ENCODE assay signal across 8 cellular contexts in the genomic region with DNA sequence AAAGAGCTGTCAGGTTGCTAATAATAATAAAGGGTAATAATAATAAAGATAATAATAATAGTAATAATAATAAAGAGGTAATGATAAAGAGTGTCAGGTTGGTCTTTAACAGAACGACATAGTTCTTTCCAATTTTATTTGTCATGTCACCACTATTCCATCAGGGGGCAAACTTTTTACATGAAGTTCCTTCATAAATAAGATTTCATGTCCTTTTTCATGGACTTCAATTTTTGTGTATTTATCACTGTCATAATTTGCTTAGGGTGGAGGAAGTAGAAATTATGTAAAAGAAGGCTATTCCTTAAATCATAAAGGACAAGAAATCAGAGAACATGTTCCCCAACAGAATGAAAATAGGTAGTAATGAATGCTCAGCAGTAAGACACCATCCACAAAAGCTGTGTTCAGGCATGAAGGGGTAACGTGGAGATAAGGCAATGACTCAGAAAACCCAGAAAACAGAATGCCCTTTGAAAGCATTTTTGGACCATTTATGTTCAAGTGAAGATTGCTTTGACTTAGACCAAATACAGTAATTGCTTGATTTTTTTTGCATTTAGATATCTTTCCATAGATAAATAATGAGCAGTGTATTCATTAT.
A peak's percentile ranks its signal among the peaks of the same experiment; 100 is the strongest.
DNase-seq lines count a peak whose midpoint lies in the region; ATAC-seq, FAIRE-seq and TF ChIP-seq lines count a peak whose summit lies in the region.

No MANE protein-coding gene starts in this region.

- in situ Hi-C loops in SK-MEL-5 (cut with HindIII; ENCODE audit: low pct_unique_long_range_greater_than_20kb, low sequenced_read_pairs): no loop called here

- no peaks in the 10 kb centered on the region for H3K9me3 ChIP-seq in mucosa of descending colon

- intact Hi-C loops in mucosa of descending colon (cut with DNase I, micrococcal nuclease): loop anchor here (2.0 to 5.0 kb wide), 3 partner anchors 300 to 530 kb away; no protein-coding TSS in a partner anchor

- no peak for DNase-seq in D721Med (ENCODE audit: insufficient read length, low spot score)
- peak; percentile 66 for DNase-seq in SK-MEL-5 (ENCODE audit: low read depth, low spot score)
- peak in 1 of 2 donors; percentile 65 for DNase-seq in foreskin fibroblast
- peak; percentile 13 for DNase-seq in retinal pigment epithelial cell (ENCODE audit: low read depth)
- no peak for DNase-seq in mucosa of descending colon
- DNase-seq in stimulated activated CD4-positive, alpha-beta T cell treated with anti-CD3 and anti-CD28 coated beads, Interleukin-2, amount 100 ng/mL, for 48 hours: no peak

- peak; percentile 74 for FAIRE-seq in D721Med (lab: Jason Lieb, UNC)

- no peaks in the 10 kb centered on the region for H3K36me3 ChIP-seq in mucosa of descending colon (ENCODE audit: low read depth)

- H3K4me1 ChIP-seq in mucosa of descending colon (ENCODE audit: low read depth): peaks cover 7% of the 10 kb centered on the region

- TF ChIP-seq CTCF in D721Med (IDR thresholded peaks at IDR 0.05; ENCODE audit: insufficient read depth, missing control alignments) (peak; percentile 59), foreskin fibroblast (IDR thresholded peaks at IDR 0.05; ENCODE audit: low read depth, low read length) (peak; percentile 27), retinal pigment epithelial cell (conservative IDR thresholded peaks at IDR 0.05; ENCODE audit: low read depth, low read length) (peak; percentile 51), mucosa of descending colon (IDR thresholded peaks at IDR 0.05) (no peak)

- H3K4me3 ChIP-seq in foreskin fibroblast (ENCODE audit: low read depth in 1 of 2, low read length in 2 of 2) (no peak overlapping the region), retinal pigment epithelial cell (ENCODE audit: low read length) (no peak overlapping the region), mucosa of descending colon (no peak overlapping the region)

- ATAC-seq in HG02678 (IDR thresholded peaks at IDR 0.05; ENCODE audit: unreplicated experiment) (peak; percentile 49), HG03469 (IDR thresholded peaks at IDR 0.05; ENCODE audit: unreplicated experiment) (no peak), mucosa of descending colon (no peak)

Comparison
In these comparisons a context has a peak if more than half of its experiments do, and no peak if none do; other contexts are left out.
1. DNase-seq: peak in SK-MEL-5 (single experiment) and retinal pigment epithelial cell (single experiment); none in D721Med (single experiment), mucosa of descending colon (0 of 3) and stimulated activated CD4-positive, alpha-beta T cell treated with anti-CD3 and anti-CD28 coated beads, Interleukin-2, amount 100 ng/mL, for 48 hours (0 of 2).